ENCODE assay signal across 26 cellular contexts in genomic region chr6:137793805-137794508, GRCh38.
A peak's percentile ranks its signal among the peaks of the same experiment; 100 is the strongest.
DNase-seq lines count a peak whose midpoint lies in the region; ATAC-seq, FAIRE-seq and TF ChIP-seq lines count a peak whose summit lies in the region.
"Had no signal": no experiment of that assay in that cellular context is flagged by ENCODE, and none has a peak within 500 bp of the region (broad histone marks: within the 10 kb centered on the region; RNA-seq: fewer than 3 reads in every experiment).

No MANE protein-coding gene starts in this region.

- H3K27me3 ChIP-seq in Karpas-422 (ENCODE audit: low read length) (no peaks in the 10 kb centered on the region), smooth muscle cell (ENCODE audit: low read depth) (no peaks in the 10 kb centered on the region)
- H3K27me3 ChIP-seq: BLaER1 treated with 17β-estradiol and CSF1 and Interleukin-3, amounts not matched to agents 10 nM and 100 nM had no signal

- POLR2A ChIA-PET in activated CD4-positive, alpha-beta memory T cell treated with anti-CD3 and anti-CD28 coated beads for 36 hours (lab: Charles Lee) = interaction anchor here (2.1 kb wide), 1 partner anchor 73 kb away, joined by 11 read pairs; the partner anchor contains the start of gene TNFAIP3
- POLR2A ChIA-PET in activated CD4-positive, alpha-beta memory T cell treated with anti-CD3 and anti-CD28 coated beads, Interleukin-2, amount 10 ng/mL, durations not matched to agents 7 days and 5 days (lab: Charles Lee) = interaction anchor here (2.0 kb wide), 1 partner anchor 95 kb away, joined by 5 read pairs; no protein-coding TSS in a partner anchor

- peak overlapping the region; percentile 35 for H3K27ac Mint-ChIP-seq in activated CD4-positive, alpha-beta memory T cell treated with anti-CD3 and anti-CD28 coated beads for 36 hours
- no peak overlapping the region for H3K27ac Mint-ChIP-seq in activated CD4-positive, alpha-beta memory T cell treated with anti-CD3 and anti-CD28 coated beads, Interleukin-2, amount 10 ng/mL, durations not matched to agents 7 days and 5 days
- peak overlapping the region; percentile 70 to 91 for H3K27ac Mint-ChIP-seq in effector memory CD8-positive, alpha-beta T cell
- H3K27ac Mint-ChIP-seq: WTC11 had no signal

- H3K36me3 ChIP-seq in Karpas-422 (ENCODE audit: insufficient read depth, low read length) (no peaks in the 10 kb centered on the region), smooth muscle cell (ENCODE audit: low read depth) (no peaks in the 10 kb centered on the region)
- H3K36me3 ChIP-seq: BLaER1 treated with 17β-estradiol and CSF1 and Interleukin-3, amounts not matched to agents 10 nM and 100 nM had no signal

- no peak overlapping the region for H3K27ac ChIP-seq in Karpas-422 (ENCODE audit: low read length)
- no peak overlapping the region for H3K27ac ChIP-seq in smooth muscle cell (ENCODE audit: low read depth)

- H4K20me1 ChIP-seq in Karpas-422 (ENCODE audit: insufficient read depth, low read depth, low read length) = no peaks in the 10 kb centered on the region
- no peaks in the 10 kb centered on the region for H4K20me1 ChIP-seq in smooth muscle cell (ENCODE audit: low read depth)
- H4K20me1 ChIP-seq: BLaER1 treated with 17β-estradiol and CSF1 and Interleukin-3, amounts not matched to agents 10 nM and 100 nM had no signal

- H3K4me1 Mint-ChIP-seq in activated CD4-positive, alpha-beta memory T cell treated with anti-CD3 and anti-CD28 coated beads for 36 hours (ENCODE audit: low read depth) = peaks cover 64% of the 10 kb centered on the region
- H3K4me1 Mint-ChIP-seq in activated CD4-positive, alpha-beta memory T cell treated with anti-CD3 and anti-CD28 coated beads, Interleukin-2, amount 10 ng/mL, durations not matched to agents 7 days and 5 days = peaks cover 67% of the 10 kb centered on the region
- peaks cover 28 to 33% of the 10 kb centered on the region in 2 donors for H3K4me1 Mint-ChIP-seq in effector memory CD8-positive, alpha-beta T cell (ENCODE audit: low read depth in 2 of 2)

- H3K9me3 Mint-ChIP-seq in activated CD4-positive, alpha-beta memory T cell treated with anti-CD3 and anti-CD28 coated beads for 36 hours = no peaks in the 10 kb centered on the region
- H3K9me3 Mint-ChIP-seq in activated CD4-positive, alpha-beta memory T cell treated with anti-CD3 and anti-CD28 coated beads, Interleukin-2, amount 10 ng/mL, durations not matched to agents 7 days and 5 days = no peaks in the 10 kb centered on the region
- no peaks in the 10 kb centered on the region for H3K9me3 Mint-ChIP-seq in effector memory CD8-positive, alpha-beta T cell

- no peaks in the 10 kb centered on the region for H3K36me3 Mint-ChIP-seq in activated CD4-positive, alpha-beta memory T cell treated with anti-CD3 and anti-CD28 coated beads for 36 hours
- H3K36me3 Mint-ChIP-seq in activated CD4-positive, alpha-beta memory T cell treated with anti-CD3 and anti-CD28 coated beads, Interleukin-2, amount 10 ng/mL, durations not matched to agents 7 days and 5 days (ENCODE audit: low read depth) = no peaks in the 10 kb centered on the region
- peaks cover 1% of the 10 kb centered on the region for H3K36me3 Mint-ChIP-seq in effector memory CD8-positive, alpha-beta T cell (ENCODE audit: insufficient read depth)
- H3K36me3 Mint-ChIP-seq: WTC11 had no signal

- no peak for FAIRE-seq in HTR-8/SVneo (lab: Jason Lieb, UNC)
- FAIRE-seq: islet of Langerhans, urothelium cell line had no signal

- H2AFZ ChIP-seq in Karpas-422 (ENCODE audit: low read length) = no peak overlapping the region
- peak overlapping the region; percentile 52 for H2AFZ ChIP-seq in smooth muscle cell (ENCODE audit: low read depth)

- H3K79me2 ChIP-seq in Karpas-422 (ENCODE audit: low read length) = no peaks in the 10 kb centered on the region
- no peaks in the 10 kb centered on the region for H3K79me2 ChIP-seq in smooth muscle cell (ENCODE audit: low read depth)

- H3K4me3 ChIP-seq in Karpas-422 (ENCODE audit: low read length) (no peak overlapping the region), smooth muscle cell (no peak overlapping the region)
- H3K4me3 ChIP-seq: BLaER1 treated with 17β-estradiol and CSF1 and Interleukin-3, amounts not matched to agents 10 nM and 100 nM had no signal

- no peaks in the 10 kb centered on the region for H3K9me2 ChIP-seq in Karpas-422 (replicated peaks; ENCODE audit: insufficient read depth, low read length)

- CTCF ChIA-PET in activated CD4-positive, alpha-beta memory T cell treated with anti-CD3 and anti-CD28 coated beads for 36 hours (lab: Charles Lee) = interaction anchor here (0.6 to 1.4 kb wide), 4 partner anchors 35 to 86 kb away, joined by 3 to 4 read pairs (median 4); no protein-coding TSS in a partner anchor
- CTCF ChIA-PET in activated CD4-positive, alpha-beta memory T cell treated with anti-CD3 and anti-CD28 coated beads, Interleukin-2, amount 10 ng/mL, durations not matched to agents 7 days and 5 days (lab: Charles Lee) = interaction anchor here (0.9 kb wide), 1 partner anchor 87 kb away, joined by 3 read pairs; no protein-coding TSS in a partner anchor

- H3K4me2 ChIP-seq in Karpas-422 (ENCODE audit: low read depth, low read length, poor library complexity, severe bottlenecking) = no peak overlapping the region
- H3K4me2 ChIP-seq in smooth muscle cell = no peak overlapping the region

- TF ChIP-seq CTCF in smooth muscle cell (IDR thresholded peaks at IDR 0.05; ENCODE audit: borderline replicate concordance, insufficient read depth, poor library complexity, severe bottlenecking) = no peak

- no peaks in the 10 kb centered on the region for H3K9me3 ChIP-seq in Karpas-422 (ENCODE audit: low read length)
- no peaks in the 10 kb centered on the region for H3K9me3 ChIP-seq in smooth muscle cell (replicated peaks; ENCODE audit: low read depth)

- WGBS in smooth muscle cell (ENCODE audit: low lambda C conversion rate) = 88% methylated on average over 8 of the region's 8 CpGs

- no peak overlapping the region for H3K4me3 Mint-ChIP-seq in activated CD4-positive, alpha-beta memory T cell treated with anti-CD3 and anti-CD28 coated beads for 36 hours
- H3K4me3 Mint-ChIP-seq in activated CD4-positive, alpha-beta memory T cell treated with anti-CD3 and anti-CD28 coated beads, Interleukin-2, amount 10 ng/mL, durations not matched to agents 7 days and 5 days = no peak overlapping the region
- H3K4me3 Mint-ChIP-seq in effector memory CD8-positive, alpha-beta T cell = no peak overlapping the region
- H3K4me3 Mint-ChIP-seq: WTC11 had no signal

- ATAC-seq in effector memory CD8-positive, alpha-beta T cell (replicated peaks) = no peak
- ATAC-seq in Right ventricle myocardium superior (ENCODE audit: poor library complexity) = no peak
- ATAC-seq: WTC11 had no signal

- H3K9ac ChIP-seq in Karpas-422 (ENCODE audit: low read length) (no peak overlapping the region), smooth muscle cell (ENCODE audit: low read depth) (no peak overlapping the region)
- H3K9ac ChIP-seq: BLaER1 treated with 17β-estradiol and CSF1 and Interleukin-3, amounts not matched to agents 10 nM and 100 nM had no signal

- no peaks in the 10 kb centered on the region for H3F3A ChIP-seq in smooth muscle cell (ENCODE audit: low read depth)

- H3K4me1 ChIP-seq in Karpas-422 (ENCODE audit: low read length) (peaks cover 11% of the 10 kb centered on the region), smooth muscle cell (ENCODE audit: low read depth) (no peaks in the 10 kb centered on the region)

- H3K27me3 Mint-ChIP-seq in activated CD4-positive, alpha-beta memory T cell treated with anti-CD3 and anti-CD28 coated beads for 36 hours = no peaks in the 10 kb centered on the region
- H3K27me3 Mint-ChIP-seq in activated CD4-positive, alpha-beta memory T cell treated with anti-CD3 and anti-CD28 coated beads, Interleukin-2, amount 10 ng/mL, durations not matched to agents 7 days and 5 days = no peaks in the 10 kb centered on the region
- H3K27me3 Mint-ChIP-seq in effector memory CD8-positive, alpha-beta T cell = no peaks in the 10 kb centered on the region

- no peak for DNase-seq in activated CD4-positive, alpha-beta memory T cell treated with anti-CD3 and anti-CD28 coated beads for 36 hours
- DNase-seq in activated CD4-positive, alpha-beta memory T cell treated with anti-CD3 and anti-CD28 coated beads, Interleukin-2, amount 10 ng/mL, durations not matched to agents 7 days and 5 days = no peak
- peak; percentile 29 for DNase-seq in Karpas-422
- DNase-seq in effector memory CD8-positive, alpha-beta T cell = no peak
- no peak for DNase-seq in smooth muscle cell (lab: John Stamatoyannopoulos, UW; ENCODE audit: unreplicated experiment)
- DNase-seq in ureter (ENCODE audit: low spot score) = no peak
- DNase-seq in HTR-8/SVneo (ENCODE audit: insufficient read length, low spot score) = no peak
- DNase-seq in Right ventricle myocardium superior = no peak
- DNase-seq: activated gamma-delta T cell; anterior cingulate cortex; central memory CD4-positive, alpha-beta T cell; DMS153; foreskin fibroblast; GF-D8; hippocampal formation; NCI-H1694; NCI-H2227 treated with DMSO at 0.1 percent for 48 hours; NCI-H748 treated with DMSO at 0.1 percent for 48 hours; nucleus accumbens; retina; SHP77 treated with DMSO at 0.1 percent for 48 hours; substantia nigra had no signal

- intact Hi-C loops in activated CD4-positive, alpha-beta memory T cell treated with anti-CD3 and anti-CD28 coated beads for 36 hours (cut with micrococcal nuclease) = loop anchor here (2.0 kb wide), 1 partner anchor 35 kb away; no protein-coding TSS in a partner anchor
- intact Hi-C loops in Right ventricle myocardium superior (cut with DNase I) = loop anchor here (10.0 kb wide), 1 partner anchor 161 kb away; no protein-coding TSS in a partner anchor
